Comparison of ENCODE assay signal across 1 cellular context in the genomic region with DNA sequence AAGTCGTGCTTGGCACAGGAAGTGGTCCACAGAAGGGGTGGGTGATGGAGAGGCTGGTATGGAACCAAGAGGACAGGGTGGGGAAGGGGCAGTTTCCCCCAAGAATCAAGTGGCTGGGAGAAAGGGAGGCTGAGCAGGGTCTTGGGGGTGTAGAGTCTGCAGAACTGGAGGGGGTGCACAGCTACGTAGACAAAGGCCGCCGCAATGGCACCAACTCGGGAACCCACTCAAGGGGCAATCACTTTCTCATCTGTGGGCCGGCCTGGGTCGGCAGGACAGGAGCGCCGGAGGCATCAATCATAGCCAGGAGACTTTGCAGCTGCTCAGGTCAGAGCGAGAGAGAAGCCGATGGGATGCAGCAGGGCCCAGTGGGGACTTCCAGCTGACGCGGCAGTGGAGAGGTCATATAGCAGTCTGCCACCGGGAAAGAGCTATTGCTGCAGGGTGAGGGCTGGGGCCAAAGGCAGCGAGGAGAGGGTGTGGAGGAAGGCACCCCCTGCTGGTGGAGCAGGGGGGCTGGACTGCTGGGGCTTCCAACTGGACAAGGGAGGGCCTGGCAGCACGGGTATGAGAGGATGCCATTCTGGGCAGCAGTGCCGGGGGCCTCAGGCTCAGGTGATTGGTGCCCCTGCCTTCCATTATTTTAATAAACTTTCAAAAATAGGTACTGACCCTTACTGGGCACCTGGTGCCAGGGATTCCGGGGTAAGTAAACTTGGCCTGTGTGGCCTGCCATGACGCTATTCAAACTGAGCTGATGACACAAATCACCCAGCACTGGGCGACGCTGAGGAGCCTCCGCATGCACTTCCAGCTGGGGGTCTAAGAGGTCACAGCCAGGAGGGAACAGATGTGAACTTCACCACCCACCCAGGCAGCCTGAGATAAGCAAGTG.
A peak's percentile ranks its signal among the peaks of the same experiment; 100 is the strongest.
TF ChIP-seq lines count a peak whose summit lies in the region.

No MANE protein-coding gene starts in this region.

TF ChIP-seq in HepG2, 621 proteins besides CTCF, POLR2A, EP300 and RAD21 (continued from another document and continues in another):
- peak; percentile 60; the same call in 1 of the 2 replicates for TF ChIP-seq HIC2 (CRISPR knock-in tag; IDR thresholded peaks at IDR 0.05; ENCODE audit: low read depth)
- TF ChIP-seq ZNF205 (CRISPR knock-in tag; IDR thresholded peaks at IDR 0.05), result 0 out of 2 replicates have a peak, but pooled peaks have one; percentile 41
- TF ChIP-seq FOXC1 (CRISPR knock-in tag; IDR thresholded peaks at IDR 0.05; ENCODE audit: borderline replicate concordance), result 0 out of 2 replicates have a peak, but pooled peaks have one; percentile 52
- peak; percentile 34; the same call in 1 of the 2 replicates for TF ChIP-seq GABPB1 (CRISPR knock-in tag; IDR thresholded peaks at IDR 0.05)
- TF ChIP-seq KLF13 (CRISPR knock-in tag; IDR thresholded peaks at IDR 0.05), result 0 out of 2 replicates have a peak, but pooled peaks have one; percentile 40
- no peak for TF ChIP-seq NR2C2 (CRISPR knock-in tag; IDR thresholded peaks at IDR 0.05; ENCODE audit: borderline replicate concordance)
- TF ChIP-seq KLF16 (CRISPR knock-in tag; IDR thresholded peaks at IDR 0.05), result 0 out of 4 replicates have a peak, but pooled peaks of 1 of the 2 experiments have one; percentile 48
- no peak for TF ChIP-seq DMAP1 (CRISPR knock-in tag; IDR thresholded peaks at IDR 0.05)
- TF ChIP-seq POGZ (CRISPR knock-in tag; IDR thresholded peaks at IDR 0.05), result 0 out of 2 replicates have a peak, but pooled peaks have one; percentile 25
- peak; percentile 28; the same call in 1 of the 2 replicates for TF ChIP-seq ETV5 (CRISPR knock-in tag; IDR thresholded peaks at IDR 0.05; ENCODE audit: borderline replicate concordance)
- peak; percentile 28; the same call in 1 of the 2 replicates for TF ChIP-seq ELF1 (CRISPR knock-in tag; IDR thresholded peaks at IDR 0.05)
- TF ChIP-seq IKZF5 (CRISPR knock-in tag; IDR thresholded peaks at IDR 0.05), result peak; percentile 60; the same call in 1 of the 2 replicates
- TF ChIP-seq ZFP1 (CRISPR knock-in tag; IDR thresholded peaks at IDR 0.05), result no peak
- TF ChIP-seq ZC3H13 (CRISPR knock-in tag; IDR thresholded peaks at IDR 0.05), result 0 out of 2 replicates have a peak, but pooled peaks have one; percentile 11
- TF ChIP-seq ZFP62 (CRISPR knock-in tag; IDR thresholded peaks at IDR 0.05), result no peak
- 0 out of 2 replicates have a peak, but pooled peaks have one; percentile 30 for TF ChIP-seq HNF4G (IDR thresholded peaks at IDR 0.05; ENCODE audit: borderline replicate concordance, low read depth, low read length)
- TF ChIP-seq HNF4G (CRISPR knock-in tag; IDR thresholded peaks at IDR 0.05; ENCODE audit: borderline replicate concordance, low read depth), result no peak
- no peak for TF ChIP-seq HOXA7 (CRISPR knock-in tag; IDR thresholded peaks at IDR 0.05)
- TF ChIP-seq TP53 (CRISPR knock-in tag; conservative IDR thresholded peaks at IDR 0.05), result 0 out of 2 replicates have a peak, but pooled peaks have one; percentile 38
- TF ChIP-seq FOXO1 (CRISPR knock-in tag; IDR thresholded peaks at IDR 0.05), result 0 out of 2 replicates have a peak, but pooled peaks have one; percentile 23
- TF ChIP-seq ARID4A (CRISPR knock-in tag; IDR thresholded peaks at IDR 0.05; ENCODE audit: borderline replicate concordance), result peak; percentile 68; the same call in 1 of the 2 replicates
- TF ChIP-seq, protein P1, sequence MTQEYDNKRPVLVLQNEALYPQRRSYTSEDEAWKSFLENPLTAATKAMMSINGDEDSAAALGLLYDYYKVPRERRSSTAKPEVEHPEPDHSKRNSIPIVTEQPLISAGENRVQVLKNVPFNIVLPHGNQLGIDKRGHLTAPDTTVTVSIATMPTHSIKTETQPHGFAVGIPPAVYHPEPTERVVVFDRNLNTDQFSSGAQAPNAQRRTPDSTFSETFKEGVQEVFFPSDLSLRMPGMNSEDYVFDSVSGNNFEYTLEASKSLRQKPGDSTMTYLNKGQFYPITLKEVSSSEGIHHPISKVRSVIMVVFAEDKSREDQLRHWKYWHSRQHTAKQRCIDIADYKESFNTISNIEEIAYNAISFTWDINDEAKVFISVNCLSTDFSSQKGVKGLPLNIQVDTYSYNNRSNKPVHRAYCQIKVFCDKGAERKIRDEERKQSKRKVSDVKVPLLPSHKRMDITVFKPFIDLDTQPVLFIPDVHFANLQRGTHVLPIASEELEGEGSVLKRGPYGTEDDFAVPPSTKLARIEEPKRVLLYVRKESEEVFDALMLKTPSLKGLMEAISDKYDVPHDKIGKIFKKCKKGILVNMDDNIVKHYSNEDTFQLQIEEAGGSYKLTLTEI (CRISPR knock-in tag; conservative IDR thresholded peaks at IDR 0.05), result no peak
- TF ChIP-seq NRL (CRISPR knock-in tag; IDR thresholded peaks at IDR 0.05; ENCODE audit: borderline replicate concordance), result 0 out of 2 replicates have a peak, but pooled peaks have one; percentile 11
- peak; percentile 87 for TF ChIP-seq XRCC5 (optimal IDR thresholded peaks at IDR 0.05; ENCODE audit: low read length)
- TF ChIP-seq NCOA2 (CRISPR knock-in tag; IDR thresholded peaks at IDR 0.05), result no peak
- no peak for TF ChIP-seq ZSCAN22 (CRISPR knock-in tag; IDR thresholded peaks at IDR 0.05)
- no peak for TF ChIP-seq ZNF546 (CRISPR knock-in tag; conservative IDR thresholded peaks at IDR 0.05)
- TF ChIP-seq ZBTB33 (CRISPR knock-in tag; IDR thresholded peaks at IDR 0.05), result peak; percentile 92
- 0 out of 2 replicates have a peak, but pooled peaks have one; percentile 33 for TF ChIP-seq ZNF780A (CRISPR knock-in tag; IDR thresholded peaks at IDR 0.05)
- peak; percentile 97 for TF ChIP-seq STAG1 (CRISPR knock-in tag; IDR thresholded peaks at IDR 0.05)
- peak; percentile 53; the same call in 1 of the 2 replicates for TF ChIP-seq ZFX (CRISPR knock-in tag; IDR thresholded peaks at IDR 0.05; ENCODE audit: low read depth)
- peak; percentile 46; the same call in 1 of the 2 replicates for TF ChIP-seq MIXL1 (CRISPR knock-in tag; IDR thresholded peaks at IDR 0.05)
- TF ChIP-seq ZNF160 (CRISPR knock-in tag; IDR thresholded peaks at IDR 0.05), result 0 out of 2 replicates have a peak, but pooled peaks have one; percentile 35
- TF ChIP-seq ZNF143 (CRISPR knock-in tag; IDR thresholded peaks at IDR 0.05), result 0 out of 2 replicates have a peak, but pooled peaks have one; percentile 46
- TF ChIP-seq ZBTB1 (CRISPR knock-in tag; IDR thresholded peaks at IDR 0.05; ENCODE audit: borderline replicate concordance), result no peak
- TF ChIP-seq KAT2B (IDR thresholded peaks at IDR 0.05; ENCODE audit: borderline replicate concordance, low read depth, low read length), result no peak
- TF ChIP-seq, protein P2, sequence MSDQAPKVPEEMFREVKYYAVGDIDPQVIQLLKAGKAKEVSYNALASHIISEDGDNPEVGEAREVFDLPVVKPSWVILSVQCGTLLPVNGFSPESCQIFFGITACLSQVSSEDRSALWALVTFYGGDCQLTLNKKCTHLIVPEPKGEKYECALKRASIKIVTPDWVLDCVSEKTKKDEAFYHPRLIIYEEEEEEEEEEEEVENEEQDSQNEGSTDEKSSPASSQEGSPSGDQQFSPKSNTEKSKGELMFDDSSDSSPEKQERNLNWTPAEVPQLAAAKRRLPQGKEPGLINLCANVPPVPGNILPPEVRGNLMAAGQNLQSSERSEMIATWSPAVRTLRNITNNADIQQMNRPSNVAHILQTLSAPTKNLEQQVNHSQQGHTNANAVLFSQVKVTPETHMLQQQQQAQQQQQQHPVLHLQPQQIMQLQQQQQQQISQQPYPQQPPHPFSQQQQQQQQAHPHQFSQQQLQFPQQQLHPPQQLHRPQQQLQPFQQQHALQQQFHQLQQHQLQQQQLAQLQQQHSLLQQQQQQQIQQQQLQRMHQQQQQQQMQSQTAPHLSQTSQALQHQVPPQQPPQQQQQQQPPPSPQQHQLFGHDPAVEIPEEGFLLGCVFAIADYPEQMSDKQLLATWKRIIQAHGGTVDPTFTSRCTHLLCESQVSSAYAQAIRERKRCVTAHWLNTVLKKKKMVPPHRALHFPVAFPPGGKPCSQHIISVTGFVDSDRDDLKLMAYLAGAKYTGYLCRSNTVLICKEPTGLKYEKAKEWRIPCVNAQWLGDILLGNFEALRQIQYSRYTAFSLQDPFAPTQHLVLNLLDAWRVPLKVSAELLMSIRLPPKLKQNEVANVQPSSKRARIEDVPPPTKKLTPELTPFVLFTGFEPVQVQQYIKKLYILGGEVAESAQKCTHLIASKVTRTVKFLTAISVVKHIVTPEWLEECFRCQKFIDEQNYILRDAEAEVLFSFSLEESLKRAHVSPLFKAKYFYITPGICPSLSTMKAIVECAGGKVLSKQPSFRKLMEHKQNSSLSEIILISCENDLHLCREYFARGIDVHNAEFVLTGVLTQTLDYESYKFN (CRISPR knock-in tag; conservative IDR thresholded peaks at IDR 0.05), result peak; percentile 42
